8 cellular contexts compared by ENCODE assay signal in the genomic region with DNA sequence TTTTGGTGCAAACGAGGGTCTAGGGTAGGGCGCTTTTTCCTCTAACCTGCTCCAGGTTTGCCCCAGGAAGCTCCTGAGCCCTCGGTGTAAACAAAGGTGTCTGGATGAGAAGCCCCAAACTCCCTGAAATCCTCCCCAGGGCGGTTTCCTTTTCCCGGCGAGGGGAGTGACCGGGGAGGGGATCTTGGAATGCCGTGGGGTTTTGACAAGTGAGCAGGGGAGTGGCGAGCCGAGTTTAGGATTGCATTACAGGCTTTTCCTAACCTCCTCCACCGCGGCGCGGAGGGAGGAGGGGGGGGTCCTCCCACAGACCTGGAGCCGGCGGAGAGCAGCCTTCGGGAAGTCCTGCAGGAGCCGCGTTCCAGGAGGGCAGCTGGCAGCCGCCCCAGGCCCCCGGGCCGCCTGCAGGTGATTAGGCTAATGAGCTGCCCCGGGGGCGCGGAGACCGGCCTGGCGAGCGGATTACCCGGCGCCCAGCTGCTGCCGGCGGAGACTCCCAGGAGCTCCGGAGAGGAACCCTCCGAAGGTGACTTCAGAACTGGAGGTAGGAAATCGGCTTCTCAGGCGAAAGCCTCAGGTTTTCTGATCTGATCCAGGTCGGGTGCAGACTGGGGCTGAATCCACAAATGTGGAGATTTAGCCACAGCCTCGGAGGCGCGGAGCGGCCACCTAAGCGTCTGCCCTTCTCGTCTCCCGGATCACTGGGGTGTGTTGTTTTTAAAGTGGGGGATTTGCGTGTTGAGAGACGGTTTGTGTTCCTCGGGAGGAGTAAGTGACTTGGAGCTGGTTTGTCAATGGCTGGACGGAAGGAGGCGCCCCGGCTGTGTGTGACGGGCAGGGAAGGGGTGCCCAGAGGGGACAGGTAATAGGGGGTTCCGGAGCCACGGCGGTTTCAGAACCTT.
A peak's percentile ranks its signal among the peaks of the same experiment; 100 is the strongest.
DNase-seq lines count a peak whose midpoint lies in the region; ATAC-seq and TF ChIP-seq lines count a peak whose summit lies in the region.

No MANE protein-coding gene starts in this region.

- peaks cover 7 to 8% of the 10 kb centered on the region in 2 donors for H3K9me3 Mint-ChIP-seq in activated naive CD4-positive, alpha-beta T cell treated with anti-CD3 and anti-CD28 coated beads, Interleukin-2, amount 50 U/mL, for 72 hours

- H3K4me1 ChIP-seq in neuron (ENCODE audit: insufficient read depth, low read length): peaks cover 19% of the 10 kb centered on the region

- DNase-seq in AG09309 (ENCODE audit: low read depth) (no peak), NCI-H1105 (lab: John Stamatoyannopoulos, UW) (peak; percentile 21), head of caudate nucleus (peak; percentile 48 to 89 (median 72)), NCI-H1048 (lab: John Stamatoyannopoulos, UW) (no peak), Kasumi-1 (lab: John Stamatoyannopoulos, UW) (no peak)
- peak in 1 of 2 donors; percentile 37 for DNase-seq in activated naive CD4-positive, alpha-beta T cell treated with anti-CD3 and anti-CD28 coated beads, Interleukin-2, amount 50 U/mL, for 72 hours (ENCODE audit: low spot score in 2 of 2)

- intact Hi-C loops in head of caudate nucleus (cut with DNase I): loop anchor here (2.0 kb wide), 1 partner anchor 56 kb away; no protein-coding TSS in a partner anchor

- TF ChIP-seq CTCF in AG09309 (IDR thresholded peaks at IDR 0.05; ENCODE audit: control insufficient read depth, insufficient read depth, low read depth, low read length, missing control alignments): peak; percentile 19

- peaks cover 9 to 16% of the 10 kb centered on the region in 2 donors for H3K36me3 Mint-ChIP-seq in activated naive CD4-positive, alpha-beta T cell treated with anti-CD3 and anti-CD28 coated beads, Interleukin-2, amount 50 U/mL, for 72 hours

- ATAC-seq in activated naive CD4-positive, alpha-beta T cell treated with anti-CD3 and anti-CD28 coated beads, Interleukin-2, amount 50 U/mL, for 72 hours: peak; percentile 69 to 72
- ATAC-seq in HG03196 (IDR thresholded peaks at IDR 0.05; ENCODE audit: unreplicated experiment): no peak

- peaks cover 5% of the 10 kb centered on the region for H3K9me3 ChIP-seq in neuron (ENCODE audit: low read length)

- peak overlapping the region; percentile 49 for H3K4me3 ChIP-seq in AG09309 (ENCODE audit: control insufficient read depth, low read depth, low read length)
- H3K4me3 ChIP-seq in neuron (ENCODE audit: low read length): peak overlapping the region; percentile 47

- H2AFZ ChIP-seq in neuron (ENCODE audit: low read depth, low read length): peak overlapping the region; percentile 7

- no peaks in the 10 kb centered on the region for H3K36me3 ChIP-seq in neuron (ENCODE audit: insufficient read depth, low read length)

- H3K27ac Mint-ChIP-seq in activated naive CD4-positive, alpha-beta T cell treated with anti-CD3 and anti-CD28 coated beads, Interleukin-2, amount 50 U/mL, for 72 hours: peak overlapping the region; percentile 63 to 73

- peaks cover 23% of the 10 kb centered on the region for H3K27me3 ChIP-seq in neuron (ENCODE audit: insufficient read depth, low read length)

Comparison
In these comparisons a context has a peak if more than half of its experiments do, and no peak if none do; other contexts are left out.
1. DNase-seq: peak in NCI-H1105 (single experiment) and head of caudate nucleus (42 of 42); none in AG09309 (single experiment), NCI-H1048 (single experiment) and Kasumi-1 (0 of 2).